12 cellular contexts compared by ENCODE assay signal in genomic region chr7:42096681-42097637, GRCh38.
DNase-seq lines count a peak whose midpoint lies in the region; ATAC-seq and TF ChIP-seq lines count a peak whose summit lies in the region.
"Had no signal": no experiment of that assay in that cellular context is flagged by ENCODE, and none has a peak within 500 bp of the region (broad histone marks: within the 10 kb centered on the region; RNA-seq: fewer than 3 reads in every experiment).

No MANE protein-coding gene starts in this region.

- peaks cover 0 to 1% of the 10 kb centered on the region in 2 donors for H3K27me3 Mint-ChIP-seq in CD8-positive, alpha-beta memory T cell
- H3K27me3 Mint-ChIP-seq in stimulated activated naive CD8-positive, alpha-beta T cell treated with anti-CD3 and anti-CD28 coated beads, Interleukin-15, amount 100 ng/mL, for 72 hours = peaks cover 11% of the 10 kb centered on the region

- DNase-seq in GM03348 (ENCODE audit: low spot score) (peak; percentile 38), astrocyte of the spinal cord (ENCODE audit: low read depth, low spot score) (peak; percentile 74), right atrium auricular region (ENCODE audit: low spot score) (peak; percentile 65), retina (peak; percentile 58), glomerular visceral epithelial cell (ENCODE audit: extremely low spot score) (no peak)
- no peak for DNase-seq in CD8-positive, alpha-beta memory T cell
- DNase-seq in stimulated activated naive CD8-positive, alpha-beta T cell treated with anti-CD3 and anti-CD28 coated beads, Interleukin-15, amount 100 ng/mL, for 72 hours = no peak
- DNase-seq: activated T-cell treated with anti-CD3 and anti-CD28 coated beads, Interleukin-2, amount 50 U/mL, for 4 hours; C1 segment of cervical spinal cord; NCI-H1417 treated with DMSO at 0.1 percent for 48 hours had no signal

- no peaks in the 10 kb centered on the region for H3K9me3 ChIP-seq in right atrium auricular region
- no peaks in the 10 kb centered on the region for H3K9me3 ChIP-seq in CD8-positive, alpha-beta memory T cell (ENCODE audit: low read length)

- POLR2A ChIA-PET in CD8-positive, alpha-beta memory T cell (lab: Charles Lee) = no interaction called here

- H3K4me3 Mint-ChIP-seq in CD8-positive, alpha-beta memory T cell = no peak overlapping the region
- no peak overlapping the region for H3K4me3 Mint-ChIP-seq in stimulated activated naive CD8-positive, alpha-beta T cell treated with anti-CD3 and anti-CD28 coated beads, Interleukin-15, amount 100 ng/mL, for 72 hours
- H3K4me3 Mint-ChIP-seq: activated T-cell treated with anti-CD3 and anti-CD28 coated beads, Interleukin-2, amount 50 U/mL, for 4 hours had no signal

- ATAC-seq in GM19467 (IDR thresholded peaks at IDR 0.05; ENCODE audit: unreplicated experiment) = no peak
- ATAC-seq in stimulated activated naive CD8-positive, alpha-beta T cell treated with anti-CD3 and anti-CD28 coated beads, Interleukin-15, amount 100 ng/mL, for 72 hours = no peak
- ATAC-seq: activated T-cell treated with anti-CD3 and anti-CD28 coated beads, Interleukin-2, amount 50 U/mL, for 4 hours had no signal

- H3K9me3 Mint-ChIP-seq in CD8-positive, alpha-beta memory T cell = peaks cover 0 to 3% (median 0%) of the 10 kb centered on the region in 5 donors
- no peaks in the 10 kb centered on the region for H3K9me3 Mint-ChIP-seq in stimulated activated naive CD8-positive, alpha-beta T cell treated with anti-CD3 and anti-CD28 coated beads, Interleukin-15, amount 100 ng/mL, for 72 hours
- H3K9me3 Mint-ChIP-seq: activated T-cell treated with anti-CD3 and anti-CD28 coated beads, Interleukin-2, amount 50 U/mL, for 4 hours had no signal

- H3K36me3 Mint-ChIP-seq in CD8-positive, alpha-beta memory T cell = no peaks in the 10 kb centered on the region

- in situ Hi-C loops in astrocyte of the spinal cord (cut with HindIII; ENCODE audit: low sequenced_read_pairs) = no loop called here

- no peak for TF ChIP-seq CTCF in astrocyte of the spinal cord (IDR thresholded peaks at IDR 0.05; ENCODE audit: low read depth, low read length)
- TF ChIP-seq CTCF in right atrium auricular region (IDR thresholded peaks at IDR 0.05) = no peak

- no peaks in the 10 kb centered on the region for H3K36me3 ChIP-seq in right atrium auricular region
- H3K36me3 ChIP-seq in CD8-positive, alpha-beta memory T cell (ENCODE audit: insufficient read depth, low read length) = no peaks in the 10 kb centered on the region

- H3K27me3 ChIP-seq in right atrium auricular region = no peaks in the 10 kb centered on the region
- H3K27me3 ChIP-seq in CD8-positive, alpha-beta memory T cell (ENCODE audit: insufficient read depth, low read length, poor library complexity, severe bottlenecking) = no peaks in the 10 kb centered on the region

- no peak overlapping the region for H3K4me3 ChIP-seq in astrocyte of the spinal cord (ENCODE audit: low read depth, low read length)
- H3K4me3 ChIP-seq in right atrium auricular region = no peak overlapping the region
- H3K4me3 ChIP-seq in CD8-positive, alpha-beta memory T cell (ENCODE audit: low read length) = no peak overlapping the region
- H3K4me3 ChIP-seq: coronary artery had no signal

- no peak overlapping the region for H3K27ac Mint-ChIP-seq in CD8-positive, alpha-beta memory T cell
- no peak overlapping the region for H3K27ac Mint-ChIP-seq in stimulated activated naive CD8-positive, alpha-beta T cell treated with anti-CD3 and anti-CD28 coated beads, Interleukin-15, amount 100 ng/mL, for 72 hours

- H3K4me1 ChIP-seq in right atrium auricular region = peaks cover 0 to 18% of the 10 kb centered on the region in 2 donors
- no peaks in the 10 kb centered on the region for H3K4me1 ChIP-seq in CD8-positive, alpha-beta memory T cell (ENCODE audit: insufficient read depth, low read length)

- H3K4me1 Mint-ChIP-seq in CD8-positive, alpha-beta memory T cell = no peaks in the 10 kb centered on the region
- H3K4me1 Mint-ChIP-seq in stimulated activated naive CD8-positive, alpha-beta T cell treated with anti-CD3 and anti-CD28 coated beads, Interleukin-15, amount 100 ng/mL, for 72 hours = no peaks in the 10 kb centered on the region

- no peak overlapping the region for H3K27ac ChIP-seq in right atrium auricular region
- H3K27ac ChIP-seq in CD8-positive, alpha-beta memory T cell (ENCODE audit: low read depth, low read length) = no peak overlapping the region
- H3K27ac ChIP-seq: coronary artery had no signal

- CTCF ChIA-PET in CD8-positive, alpha-beta memory T cell (lab: Charles Lee) = no interaction called here

Comparison
In these comparisons a context has a peak if more than half of its experiments do, and no peak if none do; other contexts are left out.
1. DNase-seq: peak in GM03348 (single experiment), astrocyte of the spinal cord (single experiment), right atrium auricular region (single experiment) and retina (single experiment); none in CD8-positive, alpha-beta memory T cell (0 of 5), glomerular visceral epithelial cell (single experiment) and stimulated activated naive CD8-positive, alpha-beta T cell treated with anti-CD3 and anti-CD28 coated beads, Interleukin-15, amount 100 ng/mL, for 72 hours (0 of 2).